ENCODE assay signal across 6 cellular contexts in the genomic region with DNA sequence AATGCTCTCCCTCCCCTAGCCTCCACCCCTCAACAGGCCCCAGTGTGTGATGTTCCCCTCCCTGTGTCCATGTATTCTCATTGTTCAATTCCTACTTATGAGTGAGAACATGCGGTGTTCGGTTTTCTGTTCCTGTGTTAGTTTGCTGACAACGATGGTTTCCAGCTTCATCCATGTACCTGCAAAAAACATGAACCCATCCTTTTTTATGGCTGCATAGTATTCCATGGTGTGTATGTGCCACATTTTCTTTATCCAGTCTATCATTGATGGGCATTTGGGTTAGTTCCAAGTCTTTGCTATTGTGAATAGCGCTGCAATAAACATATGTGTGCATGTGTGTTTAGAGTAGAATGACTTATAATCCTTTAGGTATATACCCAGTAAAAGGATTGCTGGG. TPM values are rescaled to one million over a fixed set of nuclear protein-coding genes. Genes with fewer than 3 reads are reported as not detected.
"Had no signal": no experiment of that assay in that cellular context is flagged by ENCODE, and none has a peak within 500 bp of the region (broad histone marks: within the 10 kb centered on the region; RNA-seq: fewer than 3 reads in every experiment).

No MANE protein-coding gene starts in this region.

RNA-seq across cellular contexts. Expression of a gene that starts 20.5 kb away (rescaled TPM):
- total RNA-seq: activated B cell treated with CpG ODN at 0.5 μM for 24 hours; activated CD4-positive, alpha-beta memory T cell treated with anti-CD3 and anti-CD28 coated beads for 36 hours; activated CD4-positive, alpha-beta T cell treated with anti-CD3 and anti-CD28 coated beads, Interleukin-2, amount 10 ng/mL, durations not matched to agents 24 days and 14 days; activated CD8-positive, alpha-beta memory T cell treated with anti-CD3 and anti-CD28 coated beads for 36 hours; activated CD8-positive, alpha-beta T cell treated with anti-CD3 and anti-CD28 coated beads for 36 hours; T-helper 1 cell treated with Interleukin-12 subunit alpha and Interleukin-12 subunit beta and Interleukin-4 antibody, amounts not matched to agents 30 ng/mL and 1 ng/mL, for 36 hours had no signal
